In the genomic region with DNA sequence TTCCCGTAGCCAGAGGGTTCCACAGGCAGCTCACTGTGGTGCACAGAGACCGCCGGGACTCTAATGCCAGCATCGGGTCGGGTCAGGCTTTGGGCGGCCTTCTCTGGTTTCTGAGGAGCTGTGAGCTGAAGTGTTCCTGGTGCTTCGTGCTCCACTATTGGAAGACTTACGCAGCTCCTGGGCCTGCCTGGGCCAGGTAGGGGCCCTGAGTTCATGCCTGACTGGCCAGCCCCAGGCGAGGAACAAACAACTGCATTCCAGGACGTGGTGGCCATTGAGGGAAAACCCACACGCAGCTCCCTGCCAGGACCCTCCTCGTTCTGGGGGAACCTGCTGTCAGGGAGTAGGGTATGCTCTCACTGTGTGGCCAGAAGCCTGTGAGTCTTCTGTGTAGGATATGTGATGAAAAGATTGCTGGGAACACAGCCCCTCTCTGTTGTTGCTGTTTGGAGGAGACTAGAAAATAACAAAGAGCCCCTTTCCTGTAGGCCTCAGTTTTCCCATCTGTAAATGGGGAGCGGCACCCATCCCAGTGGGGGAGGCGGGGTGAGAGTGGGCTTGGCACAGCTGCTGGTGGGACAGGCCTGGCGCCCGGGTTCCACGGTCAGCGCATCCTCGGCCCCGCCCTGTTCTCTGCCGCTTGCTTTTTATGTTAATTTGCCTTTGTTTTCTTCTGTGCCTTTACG, we compare ENCODE assay signal across 19 cellular contexts. TPM values are rescaled to one million over a fixed set of nuclear protein-coding genes. Genes with fewer than 3 reads are reported as not detected.
DNase-seq lines count a peak whose midpoint lies in the region; ATAC-seq, FAIRE-seq and TF ChIP-seq lines count a peak whose summit lies in the region.
"Had no signal": no experiment of that assay in that cellular context is flagged by ENCODE, and none has a peak within 500 bp of the region (broad histone marks: within the 10 kb centered on the region; RNA-seq: fewer than 3 reads in every experiment).

No MANE protein-coding gene starts in this region.

- H3K27me3 ChIP-seq in right cardiac atrium (ENCODE audit: control insufficient read depth, insufficient read depth) (no peaks in the 10 kb centered on the region), thyroid gland (no peaks in the 10 kb centered on the region)
- H3K27me3 ChIP-seq: SJSA1 had no signal

- TF ChIP-seq POLR2A in thyroid gland (IDR thresholded peaks at IDR 0.05) (no peak), H54 (IDR thresholded peaks at IDR 0.05; ENCODE audit: low read depth, low read length) (no peak), GM18505 (IDR thresholded peaks at IDR 0.05; ENCODE audit: borderline replicate concordance, extremely low read depth, insufficient read depth, insufficient read length) (no peak)

- CTCF ChIA-PET in activated CD8-positive, alpha-beta T cell treated with anti-CD3 and anti-CD28 coated beads for 36 hours (lab: Charles Lee): no interaction called here

- H3K36me3 Mint-ChIP-seq in activated CD8-positive, alpha-beta T cell treated with anti-CD3 and anti-CD28 coated beads for 36 hours (ENCODE audit: low read depth): peaks cover 51% of the 10 kb centered on the region
- peaks cover 43% of the 10 kb centered on the region for H3K36me3 Mint-ChIP-seq in stimulated activated memory B cell treated with anti-CD40 and anti-IgM and Interleukin-4, amounts not matched to agents 10 μg/mL and 1 μg/mL and 100 μg/mL, for 72 hours

- H3K9me3 ChIP-seq in right cardiac atrium (ENCODE audit: control insufficient read depth, low read length) (no peaks in the 10 kb centered on the region), thyroid gland (no peaks in the 10 kb centered on the region)
- H3K9me3 ChIP-seq: SJSA1 had no signal

- no peak for FAIRE-seq in H54 (lab: Jason Lieb, UNC)

- POLR2A ChIA-PET in activated CD8-positive, alpha-beta T cell treated with anti-CD3 and anti-CD28 coated beads for 36 hours (lab: Charles Lee): interaction anchor here (1.0 to 5.5 kb wide), 2 partner anchors 8 kb away, joined by 5 to 36 read pairs; a partner anchor contains a TSS

- intact Hi-C loops in right cardiac atrium (cut with DNase I): no loop called here
- intact Hi-C loops in left ventricle myocardium superior (cut with micrococcal nuclease): no loop called here
- intact Hi-C loops in activated CD8-positive, alpha-beta T cell treated with anti-CD3 and anti-CD28 coated beads for 36 hours (cut with micrococcal nuclease): no loop called here
- intact Hi-C loops in thyroid gland (cut with DNase I): no loop called here

- no peak for TF ChIP-seq CTCF in activated CD8-positive, alpha-beta T cell treated with anti-CD3 and anti-CD28 coated beads for 36 hours (IDR thresholded peaks at IDR 0.05)
- no peak for TF ChIP-seq CTCF in thyroid gland (IDR thresholded peaks at IDR 0.05)

- H3K4me1 ChIP-seq in right cardiac atrium (ENCODE audit: control insufficient read depth, insufficient read depth, low read length) (no peaks in the 10 kb centered on the region), thyroid gland (peaks cover 0 to 3% of the 10 kb centered on the region in 2 donors)

- DNase-seq in right cardiac atrium (peak in 2 of 3 donors; percentile 51 to 52), left ventricle myocardium superior (no peak), left kidney (ENCODE audit: low read depth, low spot score) (peak; percentile 81), thyroid gland (peak; percentile 45 to 67), H54 (ENCODE audit: insufficient read length, low spot score) (no peak)
- DNase-seq in activated CD8-positive, alpha-beta T cell treated with anti-CD3 and anti-CD28 coated beads for 36 hours: no peak
- DNase-seq: Calu3; DMS53; H7; KBM-7; NCI-H1417 treated with DMSO at 0.1 percent for 48 hours; NCI-H1930; NCI-H2171; NCI-H446; NCI-H69; NK-92 treated with Interleukin-12 subunit alpha and Interleukin-12 subunit beta, amount 100 ng/mL, for 24 hours had no signal

- H3K9me3 Mint-ChIP-seq in activated CD8-positive, alpha-beta T cell treated with anti-CD3 and anti-CD28 coated beads for 36 hours: no peaks in the 10 kb centered on the region
- no peaks in the 10 kb centered on the region for H3K9me3 Mint-ChIP-seq in stimulated activated memory B cell treated with anti-CD40 and anti-IgM and Interleukin-4, amounts not matched to agents 10 μg/mL and 1 μg/mL and 100 μg/mL, for 72 hours

- no peak overlapping the region for H3K4me3 Mint-ChIP-seq in activated CD8-positive, alpha-beta T cell treated with anti-CD3 and anti-CD28 coated beads for 36 hours
- H3K4me3 Mint-ChIP-seq in stimulated activated memory B cell treated with anti-CD40 and anti-IgM and Interleukin-4, amounts not matched to agents 10 μg/mL and 1 μg/mL and 100 μg/mL, for 72 hours: no peak overlapping the region

- WGBS in right cardiac atrium: 90% methylated on average over 22 of the region's 22 CpGs
- WGBS in thyroid gland, 2 donors: 68% methylated on average over 20 to 22 of the region's 22 CpGs

- no peaks in the 10 kb centered on the region for H3K27me3 Mint-ChIP-seq in activated CD8-positive, alpha-beta T cell treated with anti-CD3 and anti-CD28 coated beads for 36 hours
- H3K27me3 Mint-ChIP-seq in stimulated activated memory B cell treated with anti-CD40 and anti-IgM and Interleukin-4, amounts not matched to agents 10 μg/mL and 1 μg/mL and 100 μg/mL, for 72 hours: no peaks in the 10 kb centered on the region

- H3K27ac ChIP-seq in right cardiac atrium (ENCODE audit: low read length) (no peak overlapping the region), thyroid gland (peak overlapping the region; percentile 10 to 63 (median 24))
- H3K27ac ChIP-seq: SJSA1 had no signal

- H3K4me3 ChIP-seq in right cardiac atrium (ENCODE audit: low read length): no peak overlapping the region
- no peak overlapping the region for H3K4me3 ChIP-seq in thyroid gland (replicated peaks in 1 of 3)
- H3K4me3 ChIP-seq: SJSA1 had no signal

- H3K27ac Mint-ChIP-seq in activated CD8-positive, alpha-beta T cell treated with anti-CD3 and anti-CD28 coated beads for 36 hours: peak overlapping the region; percentile 16
- H3K27ac Mint-ChIP-seq in stimulated activated memory B cell treated with anti-CD40 and anti-IgM and Interleukin-4, amounts not matched to agents 10 μg/mL and 1 μg/mL and 100 μg/mL, for 72 hours: no peak overlapping the region

- peaks cover 55 to 70% of the 10 kb centered on the region in 2 donors for H3K36me3 ChIP-seq in thyroid gland

- H3K4me1 Mint-ChIP-seq in activated CD8-positive, alpha-beta T cell treated with anti-CD3 and anti-CD28 coated beads for 36 hours (ENCODE audit: low read depth): peaks cover 18% of the 10 kb centered on the region
- H3K4me1 Mint-ChIP-seq in stimulated activated memory B cell treated with anti-CD40 and anti-IgM and Interleukin-4, amounts not matched to agents 10 μg/mL and 1 μg/mL and 100 μg/mL, for 72 hours: peaks cover 8% of the 10 kb centered on the region

- ATAC-seq in right cardiac atrium (no peak), left ventricle myocardium superior (no peak), GM18505 (IDR thresholded peaks at IDR 0.05; ENCODE audit: unreplicated experiment) (no peak)
- ATAC-seq in activated CD8-positive, alpha-beta T cell treated with anti-CD3 and anti-CD28 coated beads for 36 hours: no peak
- no peak for ATAC-seq in stimulated activated memory B cell treated with anti-CD40 and anti-IgM and Interleukin-4, amounts not matched to agents 10 μg/mL and 1 μg/mL and 100 μg/mL, for 72 hours

RNA-seq across cellular contexts. Expression of a gene that starts 8.4 kb away (rescaled TPM):
- total RNA-seq in right cardiac atrium (10 to 100 TPM; 83.6 to 93.9 (median 89.6) TPM), left ventricle myocardium superior (98.1 TPM), thyroid gland (100 to 1,000 TPM in 1 of 4 donors, 10 to 100 TPM in 3; 73.5 to 101 (median 83.7) TPM)
- polyA plus RNA-seq in right cardiac atrium: 50.3 TPM
- 100 to 1,000 TPM; 120 to 131 TPM for total RNA-seq in activated CD8-positive, alpha-beta T cell treated with anti-CD3 and anti-CD28 coated beads for 36 hours

RNA-seq across cellular contexts. Expression of a gene that starts 8.7 kb away (rescaled TPM):
- total RNA-seq in right cardiac atrium (1 to 10 TPM; 3.2 to 5.1 (median 4.2) TPM), left ventricle myocardium superior (5.3 TPM), thyroid gland (10 to 100 TPM; 23.3 to 45.3 (median 33.8) TPM)
- polyA plus RNA-seq in right cardiac atrium: 4.1 TPM
- total RNA-seq in activated CD8-positive, alpha-beta T cell treated with anti-CD3 and anti-CD28 coated beads for 36 hours: 1 to 10 TPM; 5.9 to 6.6 TPM

RNA-seq across cellular contexts. Expression of a gene that starts 12.3 kb away (rescaled TPM):
- total RNA-seq in right cardiac atrium (10 to 100 TPM; 11.4 to 15.5 (median 13.6) TPM), left ventricle myocardium superior (13.7 TPM), thyroid gland (10 to 100 TPM; 25.0 to 35.2 (median 33.5) TPM)
- 16.0 TPM for polyA plus RNA-seq in right cardiac atrium
- total RNA-seq in activated CD8-positive, alpha-beta T cell treated with anti-CD3 and anti-CD28 coated beads for 36 hours: 10 to 100 TPM; 17.1 to 19.0 TPM

Comparison
In these comparisons a context has a peak if more than half of its experiments do, and no peak if none do; other contexts are left out.
1. DNase-seq: peak in right cardiac atrium (2 of 3), left kidney (single experiment) and thyroid gland (2 of 2); none in left ventricle myocardium superior (single experiment), activated CD8-positive, alpha-beta T cell treated with anti-CD3 and anti-CD28 coated beads for 36 hours (single experiment) and H54 (single experiment).